22 cellular contexts compared by ENCODE assay signal in the genomic region with DNA sequence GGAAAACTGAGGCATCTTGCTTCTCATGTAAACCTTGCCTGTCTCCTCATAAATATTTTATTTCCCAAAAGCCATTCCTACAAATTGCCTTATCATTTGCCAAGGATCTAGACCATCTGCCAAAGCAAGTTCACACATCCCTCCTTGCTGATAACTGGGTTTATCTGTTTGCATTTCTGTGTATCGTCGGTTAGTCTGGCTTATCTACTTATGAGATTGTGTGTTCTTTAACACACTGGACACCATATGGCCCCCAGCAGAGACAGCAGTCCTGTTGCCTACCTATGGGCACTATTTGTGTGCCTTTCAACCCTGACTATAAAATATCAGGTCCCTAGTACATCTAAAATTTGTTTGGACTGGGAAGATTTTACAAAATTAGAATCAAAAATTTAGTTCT. TPM values are rescaled to one million over a fixed set of nuclear protein-coding genes. Genes with fewer than 3 reads are reported as not detected.
A peak's percentile ranks its signal among the peaks of the same experiment; 100 is the strongest.
DNase-seq lines count a peak whose midpoint lies in the region; ATAC-seq and TF ChIP-seq lines count a peak whose summit lies in the region.
"Had no signal": no experiment of that assay in that cellular context is flagged by ENCODE, and none has a peak within 500 bp of the region (broad histone marks: within the 10 kb centered on the region; RNA-seq: fewer than 3 reads in every experiment).

No MANE protein-coding gene starts in this region.

- intact Hi-C loops in activated CD4-positive, alpha-beta T cell treated with anti-CD3 and anti-CD28 coated beads, Interleukin-2, amount 10 ng/mL, durations not matched to agents 24 days and 14 days (cut with micrococcal nuclease) = no loop called here

- no peak overlapping the region for H3K4me3 Mint-ChIP-seq in activated CD4-positive, alpha-beta T cell treated with anti-CD3 and anti-CD28 coated beads, Interleukin-2, amount 10 ng/mL, durations not matched to agents 24 days and 14 days
- peak overlapping the region; percentile 48 for H3K4me3 Mint-ChIP-seq in glutamatergic neuron (ENCODE audit: unreplicated experiment)
- H3K4me3 Mint-ChIP-seq: CD4-positive, CD25-positive, alpha-beta regulatory T cell; CD8-positive, alpha-beta memory T cell; H9; IgD-negative memory B cell had no signal

- H2AFZ ChIP-seq in neural cell (ENCODE audit: low read depth, low read length) = no peak overlapping the region

- no peak for TF ChIP-seq RAD21 in neural cell (conservative IDR thresholded peaks at IDR 0.05)

- H3K9ac ChIP-seq in neural cell (ENCODE audit: low read length) = no peak overlapping the region

- peaks cover 27% of the 10 kb centered on the region for H3K27me3 ChIP-seq in neural cell (ENCODE audit: insufficient read depth, low read depth, low read length)

- H3K79me2 ChIP-seq in neural cell (replicated peaks; ENCODE audit: insufficient read depth, low read length) = no peaks in the 10 kb centered on the region

- DNase-seq in activated CD4-positive, alpha-beta T cell treated with anti-CD3 and anti-CD28 coated beads, Interleukin-2, amount 10 ng/mL, durations not matched to agents 24 days and 14 days = peak; percentile 21
- no peak for DNase-seq in activated CD4-positive, alpha-beta T cell treated with anti-CD3 and anti-CD28 coated beads for 1 hour
- DNase-seq in NCI-H82 (lab: John Stamatoyannopoulos, UW) = peak; percentile 97
- no peak for DNase-seq in glutamatergic neuron
- DNase-seq in midbrain (lab: John Stamatoyannopoulos, UW) = no peak
- DNase-seq: ACHN; BE2C; C1 segment of cervical spinal cord; CD4-positive, CD25-positive, alpha-beta regulatory T cell; CD8-positive, alpha-beta memory T cell; COR-L47; DMS153; DMS79; GDM1; H9 had no signal

- H3K36me3 Mint-ChIP-seq in activated CD4-positive, alpha-beta T cell treated with anti-CD3 and anti-CD28 coated beads, Interleukin-2, amount 10 ng/mL, durations not matched to agents 24 days and 14 days (ENCODE audit: low read depth) = no peaks in the 10 kb centered on the region
- peaks cover 9% of the 10 kb centered on the region for H3K36me3 Mint-ChIP-seq in glutamatergic neuron (ENCODE audit: unreplicated experiment)
- H3K36me3 Mint-ChIP-seq: CD4-positive, CD25-positive, alpha-beta regulatory T cell; CD8-positive, alpha-beta memory T cell had no signal

- no peak for ATAC-seq in GM18502 (IDR thresholded peaks at IDR 0.05; ENCODE audit: poor library complexity, unreplicated experiment)
- no peak for ATAC-seq in GM21786 (IDR thresholded peaks at IDR 0.05; ENCODE audit: unreplicated experiment)
- ATAC-seq: HepG2 had no signal

- no peaks in the 10 kb centered on the region for H4K20me1 ChIP-seq in neural cell (ENCODE audit: insufficient read depth)

- H3K4me3 ChIP-seq in neural cell (ENCODE audit: low read length) = no peak overlapping the region

- H3K9me2 ChIP-seq in neural cell (ENCODE audit: insufficient read depth, low read length) = no peaks in the 10 kb centered on the region

- peak overlapping the region; percentile 13 for H3K4me2 ChIP-seq in neural cell (ENCODE audit: low read length)

- no peaks in the 10 kb centered on the region for H3F3A ChIP-seq in neural cell (ENCODE audit: insufficient read depth, low read length, poor library complexity, severe bottlenecking)

- TF ChIP-seq EP300 in neural cell (conservative IDR thresholded peaks at IDR 0.05; ENCODE audit: poor library complexity, severe bottlenecking) = peak; percentile 17

- H3K27ac ChIP-seq in neural cell (ENCODE audit: low read length) = no peak overlapping the region

- peaks cover 44% of the 10 kb centered on the region for H3K27me3 Mint-ChIP-seq in activated CD4-positive, alpha-beta T cell treated with anti-CD3 and anti-CD28 coated beads, Interleukin-2, amount 10 ng/mL, durations not matched to agents 24 days and 14 days
- H3K27me3 Mint-ChIP-seq in glutamatergic neuron (ENCODE audit: unreplicated experiment) = peaks cover 12% of the 10 kb centered on the region

- TF ChIP-seq CTCF in glutamatergic neuron (IDR thresholded peaks at IDR 0.05; ENCODE audit: partially characterized antibody, unreplicated experiment) = no peak
- TF ChIP-seq CTCF in neural cell (IDR thresholded peaks at IDR 0.05; ENCODE audit: poor library complexity, severe bottlenecking) = no peak

- no peaks in the 10 kb centered on the region for H3K9me3 ChIP-seq in neural cell (ENCODE audit: low read length)
- H3K9me3 ChIP-seq: BE2C had no signal

- H3K9me3 Mint-ChIP-seq in activated CD4-positive, alpha-beta T cell treated with anti-CD3 and anti-CD28 coated beads, Interleukin-2, amount 10 ng/mL, durations not matched to agents 24 days and 14 days = peaks cover 5% of the 10 kb centered on the region
- H3K9me3 Mint-ChIP-seq in glutamatergic neuron (ENCODE audit: unreplicated experiment) = peaks cover 13% of the 10 kb centered on the region

- H3K27ac Mint-ChIP-seq in activated CD4-positive, alpha-beta T cell treated with anti-CD3 and anti-CD28 coated beads, Interleukin-2, amount 10 ng/mL, durations not matched to agents 24 days and 14 days = no peak overlapping the region
- H3K27ac Mint-ChIP-seq in glutamatergic neuron (ENCODE audit: unreplicated experiment) = peak overlapping the region; percentile 77
- H3K27ac Mint-ChIP-seq: CD4-positive, CD25-positive, alpha-beta regulatory T cell; CD8-positive, alpha-beta memory T cell; H9; IgD-negative memory B cell had no signal

- H3K4me1 Mint-ChIP-seq in activated CD4-positive, alpha-beta T cell treated with anti-CD3 and anti-CD28 coated beads, Interleukin-2, amount 10 ng/mL, durations not matched to agents 24 days and 14 days = no peaks in the 10 kb centered on the region
- peaks cover 32% of the 10 kb centered on the region for H3K4me1 Mint-ChIP-seq in glutamatergic neuron (ENCODE audit: low read depth, unreplicated experiment)

- no peaks in the 10 kb centered on the region for H3K36me3 ChIP-seq in neural cell (ENCODE audit: insufficient read depth, low read length)
- H3K36me3 ChIP-seq: BE2C had no signal

TF ChIP-seq in neural cell, 6 proteins besides CTCF, POLR2A, EP300 and RAD21:
- TF ChIP-seq TAF1 (IDR thresholded peaks at IDR 0.05; ENCODE audit: low read depth) (no peak), POLR2AphosphoS5 (IDR thresholded peaks at IDR 0.05) (no peak), MXI1 (conservative IDR thresholded peaks at IDR 0.05; ENCODE audit: poor library complexity, severe bottlenecking) (no peak), SMC3 (conservative IDR thresholded peaks at IDR 0.05; ENCODE audit: poor library complexity) (no peak), EZH2 (IDR thresholded peaks at IDR 0.05; ENCODE audit: borderline replicate concordance, insufficient read depth, low read length, poor library complexity, severe bottlenecking) (no peak)
- TF ChIP-seq, protein P1, sequence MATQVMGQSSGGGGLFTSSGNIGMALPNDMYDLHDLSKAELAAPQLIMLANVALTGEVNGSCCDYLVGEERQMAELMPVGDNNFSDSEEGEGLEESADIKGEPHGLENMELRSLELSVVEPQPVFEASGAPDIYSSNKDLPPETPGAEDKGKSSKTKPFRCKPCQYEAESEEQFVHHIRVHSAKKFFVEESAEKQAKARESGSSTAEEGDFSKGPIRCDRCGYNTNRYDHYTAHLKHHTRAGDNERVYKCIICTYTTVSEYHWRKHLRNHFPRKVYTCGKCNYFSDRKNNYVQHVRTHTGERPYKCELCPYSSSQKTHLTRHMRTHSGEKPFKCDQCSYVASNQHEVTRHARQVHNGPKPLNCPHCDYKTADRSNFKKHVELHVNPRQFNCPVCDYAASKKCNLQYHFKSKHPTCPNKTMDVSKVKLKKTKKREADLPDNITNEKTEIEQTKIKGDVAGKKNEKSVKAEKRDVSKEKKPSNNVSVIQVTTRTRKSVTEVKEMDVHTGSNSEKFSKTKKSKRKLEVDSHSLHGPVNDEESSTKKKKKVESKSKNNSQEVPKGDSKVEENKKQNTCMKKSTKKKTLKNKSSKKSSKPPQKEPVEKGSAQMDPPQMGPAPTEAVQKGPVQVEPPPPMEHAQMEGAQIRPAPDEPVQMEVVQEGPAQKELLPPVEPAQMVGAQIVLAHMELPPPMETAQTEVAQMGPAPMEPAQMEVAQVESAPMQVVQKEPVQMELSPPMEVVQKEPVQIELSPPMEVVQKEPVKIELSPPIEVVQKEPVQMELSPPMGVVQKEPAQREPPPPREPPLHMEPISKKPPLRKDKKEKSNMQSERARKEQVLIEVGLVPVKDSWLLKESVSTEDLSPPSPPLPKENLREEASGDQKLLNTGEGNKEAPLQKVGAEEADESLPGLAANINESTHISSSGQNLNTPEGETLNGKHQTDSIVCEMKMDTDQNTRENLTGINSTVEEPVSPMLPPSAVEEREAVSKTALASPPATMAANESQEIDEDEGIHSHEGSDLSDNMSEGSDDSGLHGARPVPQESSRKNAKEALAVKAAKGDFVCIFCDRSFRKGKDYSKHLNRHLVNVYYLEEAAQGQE (IDR thresholded peaks at IDR 0.05; ENCODE audit: borderline replicate concordance) = no peak

RNA-seq across cellular contexts. Expression of a gene that starts 2.9 kb away (rescaled TPM):
- not detected in 2 replicates for total RNA-seq in activated CD4-positive, alpha-beta T cell treated with anti-CD3 and anti-CD28 coated beads, Interleukin-2, amount 10 ng/mL, durations not matched to agents 24 days and 14 days
- 7.6 TPM for total RNA-seq in glutamatergic neuron (ENCODE audit: unreplicated experiment)
- 0.64 and 1.1 TPM in 2 replicates for polyA plus RNA-seq in neural cell
- polyA minus RNA-seq in neural cell = 0.49 and 0.81 TPM in 2 replicates
- total RNA-seq: CD4-positive, CD25-positive, alpha-beta regulatory T cell; CD8-positive, alpha-beta memory T cell; Daoy; H1; H9; HepG2 had no signal
- polyA plus RNA-seq: CD4-positive, CD25-positive, alpha-beta regulatory T cell; CD8-positive, alpha-beta memory T cell; HepG2; IgD-negative memory B cell had no signal

Comparison
In these comparisons a context has a peak if more than half of its experiments do, and no peak if none do; other contexts are left out.
1. DNase-seq: peak in activated CD4-positive, alpha-beta T cell treated with anti-CD3 and anti-CD28 coated beads, Interleukin-2, amount 10 ng/mL, durations not matched to agents 24 days and 14 days (single experiment) and NCI-H82 (single experiment); none in activated CD4-positive, alpha-beta T cell treated with anti-CD3 and anti-CD28 coated beads for 1 hour (single experiment), glutamatergic neuron (single experiment) and midbrain (single experiment).